ENCODE assay signal across 1 cellular context in the genomic region with DNA sequence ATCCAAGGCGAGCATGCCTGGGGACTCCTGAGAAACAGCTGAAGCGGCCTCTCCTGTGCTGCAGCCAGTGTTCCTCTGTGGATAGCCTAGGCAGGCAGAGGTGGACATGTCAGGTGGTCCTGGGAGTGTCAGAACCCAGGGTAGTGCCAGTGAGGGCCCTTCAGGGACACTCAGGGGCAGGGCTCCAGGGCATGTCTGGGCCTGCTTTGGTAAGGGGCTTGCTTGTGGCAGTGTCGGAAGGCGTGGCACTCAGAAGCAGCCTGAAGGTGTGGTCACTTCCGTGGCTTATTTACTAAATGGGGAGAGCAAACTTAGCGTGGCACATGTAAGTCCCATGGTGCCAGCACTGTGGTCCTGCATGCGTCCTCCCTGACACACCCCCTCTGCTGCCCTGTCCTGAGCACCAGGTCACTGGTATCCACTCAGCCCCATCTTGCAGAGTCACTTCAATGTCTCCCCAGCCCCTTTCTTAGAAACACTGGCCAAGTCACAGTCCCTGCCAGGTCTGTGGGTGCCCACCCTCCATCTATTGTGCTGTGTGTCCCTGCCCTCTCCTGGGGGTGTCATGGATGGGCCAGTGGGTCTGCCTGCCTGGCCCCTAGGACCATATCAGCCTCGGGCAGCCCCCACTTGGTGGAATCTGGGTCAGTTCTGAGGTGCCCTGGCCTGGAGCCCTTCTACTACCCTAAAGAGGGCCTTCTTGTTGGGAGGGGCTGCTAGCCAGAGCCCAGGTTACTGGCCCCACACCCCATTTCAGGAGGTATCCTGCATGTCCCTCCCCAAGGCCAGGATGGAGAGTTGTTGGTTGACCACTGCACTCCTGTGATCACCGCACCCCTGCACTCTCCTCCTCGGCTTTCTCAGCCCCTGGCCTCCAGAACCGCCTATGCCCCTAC.
TF ChIP-seq lines count a peak whose summit lies in the region.

No MANE protein-coding gene starts in this region.

TF ChIP-seq in SK-N-SH, 30 proteins besides CTCF, POLR2A, EP300 and RAD21:
- TF ChIP-seq GABPA (IDR thresholded peaks at IDR 0.05; ENCODE audit: low read depth), result no peak
- TF ChIP-seq NFIC (IDR thresholded peaks at IDR 0.05; ENCODE audit: borderline replicate concordance), result no peak
- TF ChIP-seq SMC3 (IDR thresholded peaks at IDR 0.05; ENCODE audit: low read depth, low read length), result no peak
- TF ChIP-seq TCF12 (IDR thresholded peaks at IDR 0.05), result no peak
- TF ChIP-seq MEF2A (IDR thresholded peaks at IDR 0.05; ENCODE audit: borderline replicate concordance, low read depth), result no peak
- TF ChIP-seq POLR2AphosphoS5 (IDR thresholded peaks at IDR 0.05; ENCODE audit: low read depth, low read length), result no peak
- TF ChIP-seq EZH2phosphoT487 (IDR thresholded peaks at IDR 0.05; ENCODE audit: borderline replicate concordance, low read depth), result no peak
- TF ChIP-seq, protein P1, sequence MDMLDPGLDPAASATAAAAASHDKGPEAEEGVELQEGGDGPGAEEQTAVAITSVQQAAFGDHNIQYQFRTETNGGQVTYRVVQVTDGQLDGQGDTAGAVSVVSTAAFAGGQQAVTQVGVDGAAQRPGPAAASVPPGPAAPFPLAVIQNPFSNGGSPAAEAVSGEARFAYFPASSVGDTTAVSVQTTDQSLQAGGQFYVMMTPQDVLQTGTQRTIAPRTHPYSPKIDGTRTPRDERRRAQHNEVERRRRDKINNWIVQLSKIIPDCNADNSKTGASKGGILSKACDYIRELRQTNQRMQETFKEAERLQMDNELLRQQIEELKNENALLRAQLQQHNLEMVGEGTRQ (IDR thresholded peaks at IDR 0.05; ENCODE audit: borderline replicate concordance, low read depth, low read length), result no peak
- TF ChIP-seq RXRA (IDR thresholded peaks at IDR 0.05; ENCODE audit: borderline replicate concordance, low read depth), result no peak
- TF ChIP-seq, protein P2, sequence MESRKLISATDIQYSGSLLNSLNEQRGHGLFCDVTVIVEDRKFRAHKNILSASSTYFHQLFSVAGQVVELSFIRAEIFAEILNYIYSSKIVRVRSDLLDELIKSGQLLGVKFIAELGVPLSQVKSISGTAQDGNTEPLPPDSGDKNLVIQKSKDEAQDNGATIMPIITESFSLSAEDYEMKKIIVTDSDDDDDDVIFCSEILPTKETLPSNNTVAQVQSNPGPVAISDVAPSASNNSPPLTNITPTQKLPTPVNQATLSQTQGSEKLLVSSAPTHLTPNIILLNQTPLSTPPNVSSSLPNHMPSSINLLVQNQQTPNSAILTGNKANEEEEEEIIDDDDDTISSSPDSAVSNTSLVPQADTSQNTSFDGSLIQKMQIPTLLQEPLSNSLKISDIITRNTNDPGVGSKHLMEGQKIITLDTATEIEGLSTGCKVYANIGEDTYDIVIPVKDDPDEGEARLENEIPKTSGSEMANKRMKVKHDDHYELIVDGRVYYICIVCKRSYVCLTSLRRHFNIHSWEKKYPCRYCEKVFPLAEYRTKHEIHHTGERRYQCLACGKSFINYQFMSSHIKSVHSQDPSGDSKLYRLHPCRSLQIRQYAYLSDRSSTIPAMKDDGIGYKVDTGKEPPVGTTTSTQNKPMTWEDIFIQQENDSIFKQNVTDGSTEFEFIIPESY (IDR thresholded peaks at IDR 0.05; ENCODE audit: borderline replicate concordance, low read depth), result no peak
- TF ChIP-seq, protein P3, sequence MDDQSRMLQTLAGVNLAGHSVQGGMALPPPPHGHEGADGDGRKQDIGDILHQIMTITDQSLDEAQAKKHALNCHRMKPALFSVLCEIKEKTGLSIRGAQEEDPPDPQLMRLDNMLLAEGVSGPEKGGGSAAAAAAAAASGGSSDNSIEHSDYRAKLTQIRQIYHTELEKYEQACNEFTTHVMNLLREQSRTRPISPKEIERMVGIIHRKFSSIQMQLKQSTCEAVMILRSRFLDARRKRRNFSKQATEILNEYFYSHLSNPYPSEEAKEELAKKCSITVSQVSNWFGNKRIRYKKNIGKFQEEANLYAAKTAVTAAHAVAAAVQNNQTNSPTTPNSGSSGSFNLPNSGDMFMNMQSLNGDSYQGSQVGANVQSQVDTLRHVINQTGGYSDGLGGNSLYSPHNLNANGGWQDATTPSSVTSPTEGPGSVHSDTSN (IDR thresholded peaks at IDR 0.05), result no peak
